ENCODE assay signal across 1 cellular context in the genomic region with DNA sequence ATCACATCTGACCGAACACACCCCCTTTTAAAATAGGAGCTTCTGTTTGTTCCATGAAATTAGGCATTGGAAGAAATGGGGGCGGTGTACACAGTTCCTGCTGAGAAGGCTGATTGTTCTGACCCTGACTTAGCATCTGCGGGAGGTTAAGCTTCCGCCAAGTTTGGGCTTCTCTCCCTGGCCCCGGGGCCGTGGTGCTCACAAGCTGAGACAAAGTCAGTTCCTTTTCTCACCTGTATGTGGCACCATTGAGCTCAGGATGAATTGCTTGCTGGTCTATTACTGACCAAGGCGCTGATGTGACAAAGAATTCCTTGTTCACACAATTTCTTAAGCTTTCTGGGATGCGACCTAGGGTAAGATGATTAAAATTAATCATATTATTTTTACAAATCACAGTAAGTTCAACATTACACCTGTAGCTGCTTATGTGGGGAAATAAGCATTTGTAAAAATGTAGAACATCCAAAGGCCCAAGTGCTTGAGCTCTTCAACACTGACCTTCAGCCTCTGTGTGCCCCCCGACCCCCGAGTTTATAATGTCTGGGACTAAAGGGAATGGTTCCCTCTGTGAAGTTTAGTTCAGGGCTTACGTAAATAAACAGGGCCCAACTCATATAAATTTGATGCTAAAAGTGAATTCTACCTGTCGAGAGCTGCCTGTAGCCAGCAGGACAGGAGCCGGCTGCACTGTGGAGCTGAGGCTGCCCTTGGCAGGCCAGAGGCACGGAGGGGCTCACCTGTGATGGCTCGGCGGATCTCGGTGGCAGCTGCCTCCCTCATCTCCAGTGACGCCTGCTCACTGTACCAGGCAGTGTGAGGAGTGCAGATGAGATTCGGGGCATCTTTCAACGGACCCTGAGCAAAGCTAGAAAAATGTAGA.
TF ChIP-seq lines count a peak whose summit lies in the region.

No MANE protein-coding gene starts in this region.

TF ChIP-seq in H1, 55 proteins besides CTCF, POLR2A, EP300 and RAD21 (continued from another document):
- TF ChIP-seq GABPA (IDR thresholded peaks at IDR 0.05; ENCODE audit: borderline replicate concordance, insufficient read depth, low read length) (no peak), PHF8 (conservative IDR thresholded peaks at IDR 0.05; ENCODE audit: low read depth, low read length) (no peak), NANOG (IDR thresholded peaks at IDR 0.05; ENCODE audit: insufficient read depth, low read depth, low read length, poor library complexity, severe bottlenecking) (no peak), SIRT6 (IDR thresholded peaks at IDR 0.05; ENCODE audit: low read length) (no peak), JUND (IDR thresholded peaks at IDR 0.05; ENCODE audit: low read length) (no peak), GTF2F1 (IDR thresholded peaks at IDR 0.05; ENCODE audit: borderline replicate concordance, low read depth, low read length) (no peak), SP2 (IDR thresholded peaks at IDR 0.05; ENCODE audit: low read length) (no peak), YY1 (IDR thresholded peaks at IDR 0.05; ENCODE audit: low read depth, low read length) (no peak), ZNF274 (IDR thresholded peaks at IDR 0.05; ENCODE audit: borderline replicate concordance, extremely low read depth, low read length) (no peak), TAF7 (optimal IDR thresholded peaks at IDR 0.05; ENCODE audit: borderline replicate concordance, low read depth, low read length) (no peak)
- TF ChIP-seq, protein P1, sequence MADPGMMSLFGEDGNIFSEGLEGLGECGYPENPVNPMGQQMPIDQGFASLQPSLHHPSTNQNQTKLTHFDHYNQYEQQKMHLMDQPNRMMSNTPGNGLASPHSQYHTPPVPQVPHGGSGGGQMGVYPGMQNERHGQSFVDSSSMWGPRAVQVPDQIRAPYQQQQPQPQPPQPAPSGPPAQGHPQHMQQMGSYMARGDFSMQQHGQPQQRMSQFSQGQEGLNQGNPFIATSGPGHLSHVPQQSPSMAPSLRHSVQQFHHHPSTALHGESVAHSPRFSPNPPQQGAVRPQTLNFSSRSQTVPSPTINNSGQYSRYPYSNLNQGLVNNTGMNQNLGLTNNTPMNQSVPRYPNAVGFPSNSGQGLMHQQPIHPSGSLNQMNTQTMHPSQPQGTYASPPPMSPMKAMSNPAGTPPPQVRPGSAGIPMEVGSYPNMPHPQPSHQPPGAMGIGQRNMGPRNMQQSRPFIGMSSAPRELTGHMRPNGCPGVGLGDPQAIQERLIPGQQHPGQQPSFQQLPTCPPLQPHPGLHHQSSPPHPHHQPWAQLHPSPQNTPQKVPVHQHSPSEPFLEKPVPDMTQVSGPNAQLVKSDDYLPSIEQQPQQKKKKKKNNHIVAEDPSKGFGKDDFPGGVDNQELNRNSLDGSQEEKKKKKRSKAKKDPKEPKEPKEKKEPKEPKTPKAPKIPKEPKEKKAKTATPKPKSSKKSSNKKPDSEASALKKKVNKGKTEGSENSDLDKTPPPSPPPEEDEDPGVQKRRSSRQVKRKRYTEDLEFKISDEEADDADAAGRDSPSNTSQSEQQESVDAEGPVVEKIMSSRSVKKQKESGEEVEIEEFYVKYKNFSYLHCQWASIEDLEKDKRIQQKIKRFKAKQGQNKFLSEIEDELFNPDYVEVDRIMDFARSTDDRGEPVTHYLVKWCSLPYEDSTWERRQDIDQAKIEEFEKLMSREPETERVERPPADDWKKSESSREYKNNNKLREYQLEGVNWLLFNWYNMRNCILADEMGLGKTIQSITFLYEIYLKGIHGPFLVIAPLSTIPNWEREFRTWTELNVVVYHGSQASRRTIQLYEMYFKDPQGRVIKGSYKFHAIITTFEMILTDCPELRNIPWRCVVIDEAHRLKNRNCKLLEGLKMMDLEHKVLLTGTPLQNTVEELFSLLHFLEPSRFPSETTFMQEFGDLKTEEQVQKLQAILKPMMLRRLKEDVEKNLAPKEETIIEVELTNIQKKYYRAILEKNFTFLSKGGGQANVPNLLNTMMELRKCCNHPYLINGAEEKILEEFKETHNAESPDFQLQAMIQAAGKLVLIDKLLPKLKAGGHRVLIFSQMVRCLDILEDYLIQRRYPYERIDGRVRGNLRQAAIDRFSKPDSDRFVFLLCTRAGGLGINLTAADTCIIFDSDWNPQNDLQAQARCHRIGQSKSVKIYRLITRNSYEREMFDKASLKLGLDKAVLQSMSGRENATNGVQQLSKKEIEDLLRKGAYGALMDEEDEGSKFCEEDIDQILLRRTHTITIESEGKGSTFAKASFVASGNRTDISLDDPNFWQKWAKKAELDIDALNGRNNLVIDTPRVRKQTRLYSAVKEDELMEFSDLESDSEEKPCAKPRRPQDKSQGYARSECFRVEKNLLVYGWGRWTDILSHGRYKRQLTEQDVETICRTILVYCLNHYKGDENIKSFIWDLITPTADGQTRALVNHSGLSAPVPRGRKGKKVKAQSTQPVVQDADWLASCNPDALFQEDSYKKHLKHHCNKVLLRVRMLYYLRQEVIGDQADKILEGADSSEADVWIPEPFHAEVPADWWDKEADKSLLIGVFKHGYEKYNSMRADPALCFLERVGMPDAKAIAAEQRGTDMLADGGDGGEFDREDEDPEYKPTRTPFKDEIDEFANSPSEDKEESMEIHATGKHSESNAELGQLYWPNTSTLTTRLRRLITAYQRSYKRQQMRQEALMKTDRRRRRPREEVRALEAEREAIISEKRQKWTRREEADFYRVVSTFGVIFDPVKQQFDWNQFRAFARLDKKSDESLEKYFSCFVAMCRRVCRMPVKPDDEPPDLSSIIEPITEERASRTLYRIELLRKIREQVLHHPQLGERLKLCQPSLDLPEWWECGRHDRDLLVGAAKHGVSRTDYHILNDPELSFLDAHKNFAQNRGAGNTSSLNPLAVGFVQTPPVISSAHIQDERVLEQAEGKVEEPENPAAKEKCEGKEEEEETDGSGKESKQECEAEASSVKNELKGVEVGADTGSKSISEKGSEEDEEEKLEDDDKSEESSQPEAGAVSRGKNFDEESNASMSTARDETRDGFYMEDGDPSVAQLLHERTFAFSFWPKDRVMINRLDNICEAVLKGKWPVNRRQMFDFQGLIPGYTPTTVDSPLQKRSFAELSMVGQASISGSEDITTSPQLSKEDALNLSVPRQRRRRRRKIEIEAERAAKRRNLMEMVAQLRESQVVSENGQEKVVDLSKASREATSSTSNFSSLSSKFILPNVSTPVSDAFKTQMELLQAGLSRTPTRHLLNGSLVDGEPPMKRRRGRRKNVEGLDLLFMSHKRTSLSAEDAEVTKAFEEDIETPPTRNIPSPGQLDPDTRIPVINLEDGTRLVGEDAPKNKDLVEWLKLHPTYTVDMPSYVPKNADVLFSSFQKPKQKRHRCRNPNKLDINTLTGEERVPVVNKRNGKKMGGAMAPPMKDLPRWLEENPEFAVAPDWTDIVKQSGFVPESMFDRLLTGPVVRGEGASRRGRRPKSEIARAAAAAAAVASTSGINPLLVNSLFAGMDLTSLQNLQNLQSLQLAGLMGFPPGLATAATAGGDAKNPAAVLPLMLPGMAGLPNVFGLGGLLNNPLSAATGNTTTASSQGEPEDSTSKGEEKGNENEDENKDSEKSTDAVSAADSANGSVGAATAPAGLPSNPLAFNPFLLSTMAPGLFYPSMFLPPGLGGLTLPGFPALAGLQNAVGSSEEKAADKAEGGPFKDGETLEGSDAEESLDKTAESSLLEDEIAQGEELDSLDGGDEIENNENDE (IDR thresholded peaks at IDR 0.05; ENCODE audit: insufficient replicate concordance, low read length) = no peak
- TF ChIP-seq, protein P2, sequence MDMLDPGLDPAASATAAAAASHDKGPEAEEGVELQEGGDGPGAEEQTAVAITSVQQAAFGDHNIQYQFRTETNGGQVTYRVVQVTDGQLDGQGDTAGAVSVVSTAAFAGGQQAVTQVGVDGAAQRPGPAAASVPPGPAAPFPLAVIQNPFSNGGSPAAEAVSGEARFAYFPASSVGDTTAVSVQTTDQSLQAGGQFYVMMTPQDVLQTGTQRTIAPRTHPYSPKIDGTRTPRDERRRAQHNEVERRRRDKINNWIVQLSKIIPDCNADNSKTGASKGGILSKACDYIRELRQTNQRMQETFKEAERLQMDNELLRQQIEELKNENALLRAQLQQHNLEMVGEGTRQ (IDR thresholded peaks at IDR 0.05; ENCODE audit: low read length) = no peak
- TF ChIP-seq, protein P3, sequence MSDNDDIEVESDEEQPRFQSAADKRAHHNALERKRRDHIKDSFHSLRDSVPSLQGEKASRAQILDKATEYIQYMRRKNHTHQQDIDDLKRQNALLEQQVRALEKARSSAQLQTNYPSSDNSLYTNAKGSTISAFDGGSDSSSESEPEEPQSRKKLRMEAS (IDR thresholded peaks at IDR 0.05) = no peak
TF ChIP-seq in H1: peak in this region for 0.
